8 cellular contexts compared by ENCODE assay signal in genomic region chr2:27370026-27370815, GRCh38. TPM values are rescaled to one million over a fixed set of nuclear protein-coding genes. Genes with fewer than 3 reads are reported as not detected.
DNase-seq lines count a peak whose midpoint lies in the region; ATAC-seq and TF ChIP-seq lines count a peak whose summit lies in the region.

Gene EIF2B4 (minus strand): TSS chr2:27370338. CDS start chr2:27370314, 24 bp downstream.
Gene SNX17 (plus strand): TSS chr2:27370616. CDS start chr2:27370744, 128 bp downstream.

- no peaks in the 10 kb centered on the region for H3K27me3 Mint-ChIP-seq in activated naive CD4-positive, alpha-beta T cell treated with anti-CD3 and anti-CD28 coated beads, Interleukin-2, amount 50 U/mL, for 24 hours

- peak within 1 kb of the TSS; percentile 97 for H3K27ac ChIP-seq in suprapubic skin

- H3K9me3 Mint-ChIP-seq in activated naive CD4-positive, alpha-beta T cell treated with anti-CD3 and anti-CD28 coated beads, Interleukin-2, amount 50 U/mL, for 24 hours = no peaks in the 10 kb centered on the region

- H3K4me1 Mint-ChIP-seq in activated naive CD4-positive, alpha-beta T cell treated with anti-CD3 and anti-CD28 coated beads, Interleukin-2, amount 50 U/mL, for 24 hours = peaks cover 38% of the 10 kb centered on the region

- peaks cover 26% of the 10 kb centered on the region for H3K36me3 Mint-ChIP-seq in activated naive CD4-positive, alpha-beta T cell treated with anti-CD3 and anti-CD28 coated beads, Interleukin-2, amount 50 U/mL, for 24 hours

- DNase-seq in NCI-H1092 (lab: John Stamatoyannopoulos, UW) (peak; percentile 94), germinal center (ENCODE audit: low spot score) (peak; percentile 95), nucleus accumbens (lab: John Stamatoyannopoulos, UW) (peak; percentile 93 to 100 (median 99)), suprapubic skin (ENCODE audit: low spot score in 2 of 2) (peak; percentile 99)

- peak within 1 kb of the TSS; percentile 89 for H3K4me3 Mint-ChIP-seq in activated naive CD4-positive, alpha-beta T cell treated with anti-CD3 and anti-CD28 coated beads, Interleukin-2, amount 50 U/mL, for 24 hours

- peak within 1 kb of the TSS; percentile 98 for H3K4me3 ChIP-seq in suprapubic skin

- no peaks in the 10 kb centered on the region for H3K9me3 ChIP-seq in suprapubic skin

- TF ChIP-seq POLR2A in GM10847 (IDR thresholded peaks at IDR 0.05; ENCODE audit: extremely low read depth, insufficient read length) (peak; percentile 80), suprapubic skin (IDR thresholded peaks at IDR 0.05) (peak in 1 of 2 donors; percentile 27)

- peak in 1 of 2 donors; percentile 87 for TF ChIP-seq CTCF in suprapubic skin (IDR thresholded peaks at IDR 0.05)

- H3K27ac Mint-ChIP-seq in activated naive CD4-positive, alpha-beta T cell treated with anti-CD3 and anti-CD28 coated beads, Interleukin-2, amount 50 U/mL, for 24 hours = peak within 1 kb of the TSS; percentile 98

- no peaks in the 10 kb centered on the region for H3K27me3 ChIP-seq in suprapubic skin

- 0% methylated on average over 10 of the region's 85 CpGs for WGBS in suprapubic skin

- TF ChIP-seq EP300 in suprapubic skin (IDR thresholded peaks at IDR 0.05) = no peak

- peaks cover 38% of the 10 kb centered on the region for H3K4me1 ChIP-seq in suprapubic skin

- H3K36me3 ChIP-seq in suprapubic skin = peaks cover 58% of the 10 kb centered on the region

- ATAC-seq in HG02610 (IDR thresholded peaks at IDR 0.05; ENCODE audit: unreplicated experiment) (peak; percentile 92), SK-N-SH treated with all-trans-retinoic acid at 6 μM for 48 hours (peak; percentile 92)

TF ChIP-seq in SK-N-SH treated with all-trans-retinoic acid at 6 μM for 48 hours, 23 proteins besides CTCF, POLR2A, EP300 and RAD21:
- TF ChIP-seq CSDC2 (CRISPR knock-in tag; IDR thresholded peaks at IDR 0.05) = no peak
- no peak for TF ChIP-seq ISL1 (CRISPR knock-in tag; IDR thresholded peaks at IDR 0.05)
- TF ChIP-seq POU6F1 (CRISPR knock-in tag; IDR thresholded peaks at IDR 0.05; ENCODE audit: borderline replicate concordance, low read depth) = no peak
- TF ChIP-seq TOX (CRISPR knock-in tag; IDR thresholded peaks at IDR 0.05; ENCODE audit: borderline replicate concordance) = no peak
- TF ChIP-seq ARNTL (CRISPR knock-in tag; IDR thresholded peaks at IDR 0.05; ENCODE audit: borderline replicate concordance, low read depth) = no peak
- TF ChIP-seq ZNF70 (CRISPR knock-in tag; IDR thresholded peaks at IDR 0.05) = 0 out of 2 replicates have a peak, but pooled peaks have one; percentile 18
- 0 out of 2 replicates have a peak, but pooled peaks have one; percentile 4 for TF ChIP-seq ZNF8 (CRISPR knock-in tag; IDR thresholded peaks at IDR 0.05)
- TF ChIP-seq ZNF565 (CRISPR knock-in tag; conservative IDR thresholded peaks at IDR 0.05; ENCODE audit: low read depth) = no peak; the same call in 1 of the 2 replicates
- TF ChIP-seq TSHZ2 (CRISPR knock-in tag; IDR thresholded peaks at IDR 0.05) = peak; percentile 55; the same call in 1 of the 2 replicates
- TF ChIP-seq SNAI2 (CRISPR knock-in tag; IDR thresholded peaks at IDR 0.05) = no peak
- no peak for TF ChIP-seq PPARA (CRISPR knock-in tag; IDR thresholded peaks at IDR 0.05; ENCODE audit: borderline replicate concordance)
- peak; percentile 81 for TF ChIP-seq ZFP3 (CRISPR knock-in tag; IDR thresholded peaks at IDR 0.05)
- no peak for TF ChIP-seq ZC3H10 (CRISPR knock-in tag; IDR thresholded peaks at IDR 0.05)
- TF ChIP-seq TCF4 (CRISPR knock-in tag; IDR thresholded peaks at IDR 0.05; ENCODE audit: borderline replicate concordance) = no peak; the same call in 1 of the 2 replicates
- TF ChIP-seq OSR1 (CRISPR knock-in tag; IDR thresholded peaks at IDR 0.05) = no peak
- TF ChIP-seq ESRRG (CRISPR knock-in tag; IDR thresholded peaks at IDR 0.05) = no peak
- no peak for TF ChIP-seq BACH2 (CRISPR knock-in tag; IDR thresholded peaks at IDR 0.05; ENCODE audit: borderline replicate concordance)
- no peak for TF ChIP-seq CREB5 (CRISPR knock-in tag; IDR thresholded peaks at IDR 0.05; ENCODE audit: low read depth)

RNA-seq across cellular contexts. Expression of gene EIF2B4, which starts in this region (rescaled TPM):
- total RNA-seq in suprapubic skin = 10 to 100 TPM; 34.3 to 68.2 (median 48.5) TPM

RNA-seq across cellular contexts. Expression of gene SNX17, which starts in this region (rescaled TPM):
- 10 to 100 TPM; 73.4 to 89.8 (median 76.4) TPM for total RNA-seq in suprapubic skin

Comparison
In these comparisons a context has a peak if more than half of its experiments do, and no peak if none do; other contexts are left out.
1. Peak in every context shown above with its lines: DNase-seq, ATAC-seq, H3K4me3 ChIP-seq and H3K27ac ChIP-seq.